In genomic region chr1:29395724-29396437, GRCh38 we compare ENCODE assay signal across 17 cellular contexts.
"Had no signal": no experiment of that assay in that cellular context is flagged by ENCODE, and none has a peak within 500 bp of the region (broad histone marks: within the 10 kb centered on the region; RNA-seq: fewer than 3 reads in every experiment).

No MANE protein-coding gene starts in this region.

- H3K9me3 Mint-ChIP-seq: activated naive CD8-positive, alpha-beta T cell treated with anti-CD3 and anti-CD28 coated beads, Interleukin-2, amount 10 ng/mL, durations not matched to agents 7 days and 5 days had no signal

- H3K79me2 ChIP-seq: parathyroid adenoma had no signal

- H3K36me3 Mint-ChIP-seq: activated naive CD8-positive, alpha-beta T cell treated with anti-CD3 and anti-CD28 coated beads, Interleukin-2, amount 10 ng/mL, durations not matched to agents 7 days and 5 days; naive B cell had no signal

- H3K27me3 ChIP-seq: brain microvascular endothelial cell had no signal

- H3K27ac Mint-ChIP-seq: activated CD8-positive, alpha-beta T cell treated with anti-CD3 and anti-CD28 coated beads for 36 hours; activated naive CD8-positive, alpha-beta T cell treated with anti-CD3 and anti-CD28 coated beads, Interleukin-2, amount 10 ng/mL, durations not matched to agents 7 days and 5 days; naive B cell; T-helper 17 cell had no signal

- H3K9ac ChIP-seq: parathyroid adenoma had no signal

- H3K4me1 ChIP-seq: gastroesophageal sphincter, parathyroid adenoma, tibial nerve had no signal

- H3K27ac ChIP-seq: brain microvascular endothelial cell, gastroesophageal sphincter, heart right ventricle, parathyroid adenoma, skin epidermis, tibial nerve had no signal

- H3K36me3 ChIP-seq: brain microvascular endothelial cell, gastroesophageal sphincter, heart right ventricle, tibial nerve had no signal

- H3K4me3 Mint-ChIP-seq: activated CD8-positive, alpha-beta T cell treated with anti-CD3 and anti-CD28 coated beads for 36 hours; activated naive CD8-positive, alpha-beta T cell treated with anti-CD3 and anti-CD28 coated beads, Interleukin-2, amount 10 ng/mL, durations not matched to agents 7 days and 5 days; T-helper 17 cell had no signal

- H3K4me3 ChIP-seq: gastroesophageal sphincter, heart right ventricle, skin epidermis, tibial nerve had no signal

- H3K4me1 Mint-ChIP-seq: activated naive CD8-positive, alpha-beta T cell treated with anti-CD3 and anti-CD28 coated beads, Interleukin-2, amount 10 ng/mL, durations not matched to agents 7 days and 5 days; naive B cell; T-helper 17 cell had no signal

- ATAC-seq: activated CD8-positive, alpha-beta T cell treated with anti-CD3 and anti-CD28 coated beads for 36 hours; gastroesophageal sphincter; T-helper 17 cell had no signal

- DNase-seq: activated CD4-positive, alpha-beta T cell treated with anti-CD3 and anti-CD28 coated beads for 4 hours; activated CD8-positive, alpha-beta T cell treated with anti-CD3 and anti-CD28 coated beads for 36 hours; activated naive CD4-positive, alpha-beta T cell; activated naive CD8-positive, alpha-beta T cell treated with anti-CD3 and anti-CD28 coated beads, Interleukin-2, amount 10 ng/mL, durations not matched to agents 7 days and 5 days; effector memory CD4-positive, alpha-beta T cell; islet precursor cell; naive B cell; retina; stimulated activated CD4-positive, alpha-beta T cell treated with anti-CD3 and anti-CD28 coated beads, Interleukin-4, amount 100 ng/mL, for 24 hours; stimulated activated naive CD4-positive, alpha-beta T cell; T-helper 17 cell had no signal

- H2AFZ ChIP-seq: parathyroid adenoma had no signal
